Comparison of ENCODE assay signal across 35 cellular contexts in the genomic region with DNA sequence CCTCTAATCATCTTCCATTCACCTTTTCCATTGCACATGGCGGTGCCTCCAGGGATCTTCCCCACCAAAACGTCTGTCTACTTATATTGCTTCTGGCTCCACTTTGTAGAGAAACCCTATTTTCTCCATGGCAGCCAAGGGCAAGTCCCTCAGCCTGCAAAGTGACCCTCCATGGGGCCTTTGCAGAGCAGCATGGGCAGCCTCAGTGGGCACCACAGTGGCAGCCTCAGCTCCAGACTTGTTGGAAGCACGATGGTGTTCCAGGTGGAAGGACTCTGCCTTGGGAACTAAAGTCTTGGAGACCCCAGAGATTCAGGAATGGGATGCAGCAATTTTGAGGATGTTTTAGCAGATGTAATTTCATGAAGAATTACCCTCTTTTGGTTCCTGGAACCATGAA. TPM values are rescaled to one million over a fixed set of nuclear protein-coding genes. Genes with fewer than 3 reads are reported as not detected.
"Had no signal": no experiment of that assay in that cellular context is flagged by ENCODE, and none has a peak within 500 bp of the region (broad histone marks: within the 10 kb centered on the region; RNA-seq: fewer than 3 reads in every experiment).

No MANE protein-coding gene starts in this region.

- H3K4me3 Mint-ChIP-seq: mesothelial cell of epicardium; naive thymus-derived CD4-positive, alpha-beta T cell; natural killer cell treated with Interleukin-12 subunit alpha and Interleukin-12 subunit beta and Interleukin-15 and Interleukin-18, amount 100 ng/mL, for 72 hours; stimulated activated memory B cell treated with anti-CD40 and anti-IgM and Interleukin-4, amounts not matched to agents 10 μg/mL and 1 μg/mL and 100 μg/mL, for 72 hours; stimulated activated naive CD8-positive, alpha-beta T cell treated with anti-CD3 and anti-CD28 coated beads, Interleukin-15, amount 100 ng/mL, for 72 hours; type B pancreatic cell had no signal

- H3K79me2 ChIP-seq: hepatocyte had no signal

- H3K9me3 ChIP-seq: left ventricle myocardium inferior, ovary, right lobe of liver, tibial nerve, vagina had no signal

- H3K9me3 Mint-ChIP-seq: mesothelial cell of epicardium; natural killer cell treated with Interleukin-12 subunit alpha and Interleukin-12 subunit beta and Interleukin-15 and Interleukin-18, amount 100 ng/mL, for 72 hours; stimulated activated memory B cell treated with anti-CD40 and anti-IgM and Interleukin-4, amounts not matched to agents 10 μg/mL and 1 μg/mL and 100 μg/mL, for 72 hours had no signal

- H3K4me3 ChIP-seq: hepatocyte, left ventricle myocardium inferior, lung, ovary, right atrium auricular region, right lobe of liver, smooth muscle cell, tibial nerve, vagina had no signal

- H3K27ac ChIP-seq: hepatocyte, left ventricle myocardium inferior, ovary, right atrium auricular region, right lobe of liver, tibial nerve, vagina had no signal

- H3K27me3 Mint-ChIP-seq: stimulated activated memory B cell treated with anti-CD40 and anti-IgM and Interleukin-4, amounts not matched to agents 10 μg/mL and 1 μg/mL and 100 μg/mL, for 72 hours; type B pancreatic cell had no signal

- H3K4me1 Mint-ChIP-seq: mesothelial cell of epicardium had no signal

- H3K4me1 ChIP-seq: left ventricle myocardium inferior, right atrium auricular region, right lobe of liver, tibial nerve, vagina had no signal

- H3K4me2 ChIP-seq: hepatocyte, smooth muscle cell had no signal

- H3K27ac Mint-ChIP-seq: mesothelial cell of epicardium; naive thymus-derived CD4-positive, alpha-beta T cell; natural killer cell treated with Interleukin-12 subunit alpha and Interleukin-12 subunit beta and Interleukin-15 and Interleukin-18, amount 100 ng/mL, for 72 hours; progenitor cell of endocrine pancreas; stimulated activated naive CD8-positive, alpha-beta T cell treated with anti-CD3 and anti-CD28 coated beads, Interleukin-15, amount 100 ng/mL, for 72 hours; type B pancreatic cell had no signal

- ATAC-seq: naive thymus-derived CD4-positive, alpha-beta T cell; natural killer cell treated with Interleukin-12 subunit alpha and Interleukin-12 subunit beta and Interleukin-15 and Interleukin-18, amount 100 ng/mL, for 72 hours; right lobe of liver; stimulated activated naive CD8-positive, alpha-beta T cell treated with anti-CD3 and anti-CD28 coated beads, Interleukin-15, amount 100 ng/mL, for 72 hours had no signal

- DNase-seq: islet precursor cell; left ventricle myocardium inferior; mesendoderm; naive thymus-derived CD4-positive, alpha-beta T cell; ovary; right lobe of liver; stimulated activated CD4-positive, alpha-beta T cell treated with anti-CD3 and anti-CD28 coated beads, Interleukin-12 subunit alpha, Interleukin-12 subunit beta, amount 100 ng/mL, for 4 hours; stimulated activated CD4-positive, alpha-beta T cell treated with anti-CD3 and anti-CD28 coated beads, Interleukin-15, amount 100 ng/mL, for 24 hours; stimulated activated CD4-positive, alpha-beta T cell treated with anti-CD3 and anti-CD28 coated beads, Interleukin-2, amount 100 ng/mL, for 24 hours; stimulated activated CD4-positive, alpha-beta T cell treated with anti-CD3 and anti-CD28 coated beads, Interleukin-4, amount 100 ng/mL, for 4 hours; stimulated activated CD8-positive, alpha-beta memory T cell treated with anti-CD3 and anti-CD28 coated beads, Interleukin-4, amount 100 ng/mL, for 48 hours; stimulated activated naive CD4-positive, alpha-beta T cell treated with Interleukin-2 at 50 U/mL for 16 hours; stimulated activated naive CD8-positive, alpha-beta T cell treated with anti-CD3 and anti-CD28 coated beads, Interleukin-15, amount 100 ng/mL, for 72 hours; substantia nigra had no signal

- H3K27me3 ChIP-seq: hepatocyte, ovary, right atrium auricular region, right lobe of liver, tibial nerve, vagina had no signal

- H3K36me3 Mint-ChIP-seq: mesothelial cell of epicardium; naive thymus-derived CD4-positive, alpha-beta T cell; natural killer cell treated with Interleukin-12 subunit alpha and Interleukin-12 subunit beta and Interleukin-15 and Interleukin-18, amount 100 ng/mL, for 72 hours; stimulated activated memory B cell treated with anti-CD40 and anti-IgM and Interleukin-4, amounts not matched to agents 10 μg/mL and 1 μg/mL and 100 μg/mL, for 72 hours; type B pancreatic cell had no signal

- H3K36me3 ChIP-seq: left ventricle myocardium inferior, ovary, right atrium auricular region, right lobe of liver, tibial nerve, vagina had no signal

- H2AFZ ChIP-seq: hepatocyte had no signal

RNA-seq across cellular contexts. Expression of a gene that starts 18.5 kb away (rescaled TPM):
- total RNA-seq: kidney epithelial cell, left ventricle myocardium inferior, mesothelial cell of epicardium, ovary, progenitor cell of endocrine pancreas, pulmonary artery endothelial cell, renal cortical epithelial cell, smooth muscle cell, temporal lobe, tibial nerve, urinary bladder had no signal
- polyA plus RNA-seq: neural cell, smooth muscle cell had no signal

RNA-seq across cellular contexts. Expression of a gene that starts 53.4 kb away (rescaled TPM):
- total RNA-seq: hepatocyte; kidney epithelial cell; left ventricle myocardium inferior; lower leg skin; mesothelial cell of epicardium; mononuclear cell; naive thymus-derived CD4-positive, alpha-beta T cell; natural killer cell treated with Interleukin-12 subunit alpha and Interleukin-12 subunit beta and Interleukin-15 and Interleukin-18, amount 100 ng/mL, for 72 hours; omental fat pad; progenitor cell of endocrine pancreas; pulmonary artery endothelial cell; renal cortical epithelial cell; right atrium auricular region; right lobe of liver; skeletal muscle tissue; smooth muscle cell; temporal lobe; tibial nerve; urinary bladder; vagina had no signal
- polyA plus RNA-seq: hepatocyte; naive thymus-derived CD4-positive, alpha-beta T cell; neural cell; ovary; smooth muscle cell; urinary bladder had no signal
